Comparison of ENCODE assay signal across 1 cellular context in the genomic region with DNA sequence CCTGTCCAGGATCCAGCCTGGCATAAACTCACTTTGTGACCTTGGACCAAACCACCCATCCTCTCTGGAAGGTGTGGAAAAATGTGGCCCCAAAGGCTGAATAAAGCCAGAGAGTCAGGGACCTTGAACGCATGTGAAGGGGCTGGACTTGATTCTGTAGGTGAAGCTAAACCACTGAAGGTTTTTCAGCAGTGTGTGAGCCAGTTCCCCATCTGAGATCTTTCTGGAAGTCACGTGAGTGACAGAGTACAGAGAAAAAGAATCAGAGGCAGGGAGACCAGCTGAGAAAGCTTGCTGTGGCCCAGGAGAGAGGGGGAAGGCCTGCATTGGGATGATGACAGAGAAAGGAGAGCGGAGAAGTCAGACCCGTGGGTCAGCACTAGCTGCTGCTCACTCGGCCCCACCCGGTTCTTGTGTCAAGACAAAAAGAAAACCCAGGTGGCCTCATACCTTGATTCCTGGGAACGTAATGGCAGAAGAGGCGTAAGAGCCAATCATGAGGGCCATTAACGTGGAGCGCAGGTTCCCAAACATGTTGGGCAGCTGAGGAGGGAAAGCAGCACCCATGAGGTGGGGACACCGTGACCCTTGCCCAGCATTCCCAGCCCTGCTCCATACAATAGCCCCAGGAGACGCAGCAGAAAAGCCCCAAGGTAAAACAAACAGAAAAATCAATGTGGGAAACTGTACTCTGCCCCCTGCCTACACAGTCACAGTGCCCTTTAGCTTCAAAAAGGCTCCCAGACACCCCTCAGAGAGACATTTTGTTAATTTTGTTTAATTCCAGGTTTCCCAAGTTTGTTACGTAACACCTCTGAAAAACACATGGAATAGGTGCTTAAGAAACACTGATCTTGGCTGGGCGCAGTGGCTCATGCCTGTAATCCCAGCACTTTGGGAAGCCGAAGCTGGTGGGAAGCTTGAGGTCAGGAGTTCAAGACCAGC.
TF ChIP-seq lines count a peak whose summit lies in the region.

No MANE protein-coding gene starts in this region.

TF ChIP-seq in SK-N-SH, 30 proteins besides CTCF, POLR2A, EP300 and RAD21:
- TF ChIP-seq, protein P1, sequence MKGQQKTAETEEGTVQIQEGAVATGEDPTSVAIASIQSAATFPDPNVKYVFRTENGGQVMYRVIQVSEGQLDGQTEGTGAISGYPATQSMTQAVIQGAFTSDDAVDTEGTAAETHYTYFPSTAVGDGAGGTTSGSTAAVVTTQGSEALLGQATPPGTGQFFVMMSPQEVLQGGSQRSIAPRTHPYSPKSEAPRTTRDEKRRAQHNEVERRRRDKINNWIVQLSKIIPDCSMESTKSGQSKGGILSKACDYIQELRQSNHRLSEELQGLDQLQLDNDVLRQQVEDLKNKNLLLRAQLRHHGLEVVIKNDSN (IDR thresholded peaks at IDR 0.05; ENCODE audit: borderline replicate concordance, low read depth) = no peak
- TF ChIP-seq FOXJ3 (CRISPR knock-in tag; IDR thresholded peaks at IDR 0.05) (no peak), MEF2A (IDR thresholded peaks at IDR 0.05; ENCODE audit: borderline replicate concordance, low read depth) (no peak), TCF12 (IDR thresholded peaks at IDR 0.05) (no peak), JUND (IDR thresholded peaks at IDR 0.05) (no peak), TEAD4 (IDR thresholded peaks at IDR 0.05; ENCODE audit: borderline replicate concordance, insufficient read depth) (no peak), POLR2AphosphoS5 (IDR thresholded peaks at IDR 0.05; ENCODE audit: low read depth, low read length) (no peak), EZH2phosphoT487 (IDR thresholded peaks at IDR 0.05; ENCODE audit: borderline replicate concordance, low read depth) (no peak), ELF1 (IDR thresholded peaks at IDR 0.05) (no peak)
- TF ChIP-seq, protein P2, sequence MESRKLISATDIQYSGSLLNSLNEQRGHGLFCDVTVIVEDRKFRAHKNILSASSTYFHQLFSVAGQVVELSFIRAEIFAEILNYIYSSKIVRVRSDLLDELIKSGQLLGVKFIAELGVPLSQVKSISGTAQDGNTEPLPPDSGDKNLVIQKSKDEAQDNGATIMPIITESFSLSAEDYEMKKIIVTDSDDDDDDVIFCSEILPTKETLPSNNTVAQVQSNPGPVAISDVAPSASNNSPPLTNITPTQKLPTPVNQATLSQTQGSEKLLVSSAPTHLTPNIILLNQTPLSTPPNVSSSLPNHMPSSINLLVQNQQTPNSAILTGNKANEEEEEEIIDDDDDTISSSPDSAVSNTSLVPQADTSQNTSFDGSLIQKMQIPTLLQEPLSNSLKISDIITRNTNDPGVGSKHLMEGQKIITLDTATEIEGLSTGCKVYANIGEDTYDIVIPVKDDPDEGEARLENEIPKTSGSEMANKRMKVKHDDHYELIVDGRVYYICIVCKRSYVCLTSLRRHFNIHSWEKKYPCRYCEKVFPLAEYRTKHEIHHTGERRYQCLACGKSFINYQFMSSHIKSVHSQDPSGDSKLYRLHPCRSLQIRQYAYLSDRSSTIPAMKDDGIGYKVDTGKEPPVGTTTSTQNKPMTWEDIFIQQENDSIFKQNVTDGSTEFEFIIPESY (IDR thresholded peaks at IDR 0.05; ENCODE audit: borderline replicate concordance, low read depth) = no peak
- TF ChIP-seq, protein P3, sequence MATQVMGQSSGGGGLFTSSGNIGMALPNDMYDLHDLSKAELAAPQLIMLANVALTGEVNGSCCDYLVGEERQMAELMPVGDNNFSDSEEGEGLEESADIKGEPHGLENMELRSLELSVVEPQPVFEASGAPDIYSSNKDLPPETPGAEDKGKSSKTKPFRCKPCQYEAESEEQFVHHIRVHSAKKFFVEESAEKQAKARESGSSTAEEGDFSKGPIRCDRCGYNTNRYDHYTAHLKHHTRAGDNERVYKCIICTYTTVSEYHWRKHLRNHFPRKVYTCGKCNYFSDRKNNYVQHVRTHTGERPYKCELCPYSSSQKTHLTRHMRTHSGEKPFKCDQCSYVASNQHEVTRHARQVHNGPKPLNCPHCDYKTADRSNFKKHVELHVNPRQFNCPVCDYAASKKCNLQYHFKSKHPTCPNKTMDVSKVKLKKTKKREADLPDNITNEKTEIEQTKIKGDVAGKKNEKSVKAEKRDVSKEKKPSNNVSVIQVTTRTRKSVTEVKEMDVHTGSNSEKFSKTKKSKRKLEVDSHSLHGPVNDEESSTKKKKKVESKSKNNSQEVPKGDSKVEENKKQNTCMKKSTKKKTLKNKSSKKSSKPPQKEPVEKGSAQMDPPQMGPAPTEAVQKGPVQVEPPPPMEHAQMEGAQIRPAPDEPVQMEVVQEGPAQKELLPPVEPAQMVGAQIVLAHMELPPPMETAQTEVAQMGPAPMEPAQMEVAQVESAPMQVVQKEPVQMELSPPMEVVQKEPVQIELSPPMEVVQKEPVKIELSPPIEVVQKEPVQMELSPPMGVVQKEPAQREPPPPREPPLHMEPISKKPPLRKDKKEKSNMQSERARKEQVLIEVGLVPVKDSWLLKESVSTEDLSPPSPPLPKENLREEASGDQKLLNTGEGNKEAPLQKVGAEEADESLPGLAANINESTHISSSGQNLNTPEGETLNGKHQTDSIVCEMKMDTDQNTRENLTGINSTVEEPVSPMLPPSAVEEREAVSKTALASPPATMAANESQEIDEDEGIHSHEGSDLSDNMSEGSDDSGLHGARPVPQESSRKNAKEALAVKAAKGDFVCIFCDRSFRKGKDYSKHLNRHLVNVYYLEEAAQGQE (IDR thresholded peaks at IDR 0.05; ENCODE audit: low read depth, low read length) = no peak
- TF ChIP-seq, protein P4, sequence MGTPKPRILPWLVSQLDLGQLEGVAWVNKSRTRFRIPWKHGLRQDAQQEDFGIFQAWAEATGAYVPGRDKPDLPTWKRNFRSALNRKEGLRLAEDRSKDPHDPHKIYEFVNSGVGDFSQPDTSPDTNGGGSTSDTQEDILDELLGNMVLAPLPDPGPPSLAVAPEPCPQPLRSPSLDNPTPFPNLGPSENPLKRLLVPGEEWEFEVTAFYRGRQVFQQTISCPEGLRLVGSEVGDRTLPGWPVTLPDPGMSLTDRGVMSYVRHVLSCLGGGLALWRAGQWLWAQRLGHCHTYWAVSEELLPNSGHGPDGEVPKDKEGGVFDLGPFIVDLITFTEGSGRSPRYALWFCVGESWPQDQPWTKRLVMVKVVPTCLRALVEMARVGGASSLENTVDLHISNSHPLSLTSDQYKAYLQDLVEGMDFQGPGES (IDR thresholded peaks at IDR 0.05; ENCODE audit: low read depth, low read length) = no peak
- TF ChIP-seq, protein P5, sequence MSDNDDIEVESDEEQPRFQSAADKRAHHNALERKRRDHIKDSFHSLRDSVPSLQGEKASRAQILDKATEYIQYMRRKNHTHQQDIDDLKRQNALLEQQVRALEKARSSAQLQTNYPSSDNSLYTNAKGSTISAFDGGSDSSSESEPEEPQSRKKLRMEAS (IDR thresholded peaks at IDR 0.05; ENCODE audit: low read depth) = no peak
